22 cellular contexts compared by ENCODE assay signal in genomic region chr12:96131230-96131788, GRCh38.
"Had no signal": no experiment of that assay in that cellular context is flagged by ENCODE, and none has a peak within 500 bp of the region (broad histone marks: within the 10 kb centered on the region; RNA-seq: fewer than 3 reads in every experiment).

No MANE protein-coding gene starts in this region.

- H3K9me3 Mint-ChIP-seq: activated CD4-positive, alpha-beta T cell treated with anti-CD3 and anti-CD28 coated beads, Interleukin-2, amount 10 ng/mL, durations not matched to agents 7 days and 5 days; dendritic cell treated with granulocyte-macrophage colony-stimulating factor and Interleukin-4, amounts not matched to agents 40 ng/mL and 50 ng/mL, for 4 days; effector memory CD8-positive, alpha-beta T cell had no signal

- H3K27me3 ChIP-seq: brain microvascular endothelial cell, spleen, tibial nerve, vagina had no signal

- DNase-seq: activated B cell treated with CpG ODN at 0.5 μM for 24 hours; activated CD4-positive, alpha-beta T cell treated with anti-CD3 and anti-CD28 coated beads, Interleukin-2, amount 10 ng/mL, durations not matched to agents 7 days and 5 days; activated CD8-positive, alpha-beta memory T cell treated with anti-CD3 and anti-CD28 coated beads for 24 hours; activated effector memory CD4-positive, alpha-beta T cell treated with anti-CD3 and anti-CD28 coated beads, Interleukin-2, amount 50 U/mL, for 16 hours; amygdala; brain microvascular endothelial cell; cerebellar nuclear complex; effector memory CD8-positive, alpha-beta T cell; erythroblast; hippocampal formation; midbrain; naive thymus-derived CD4-positive, alpha-beta T cell; psoas muscle; spleen; stimulated activated CD4-positive, alpha-beta T cell treated with anti-CD3 and anti-CD28 coated beads, Interleukin-1b, Interleukin-23, amount 100 ng/mL, for 48 hours; stimulated activated naive B cell treated with anti-CD40 and anti-IgM and Interleukin-4, amounts not matched to agents 10 μg/mL and 1 μg/mL and 100 μg/mL, for 72 hours had no signal

- H3K4me3 Mint-ChIP-seq: activated B cell treated with CpG ODN at 0.5 μM for 24 hours; activated CD4-positive, alpha-beta T cell treated with anti-CD3 and anti-CD28 coated beads, Interleukin-2, amount 10 ng/mL, durations not matched to agents 7 days and 5 days; activated naive CD8-positive, alpha-beta T cell; dendritic cell treated with granulocyte-macrophage colony-stimulating factor and Interleukin-4, amounts not matched to agents 40 ng/mL and 50 ng/mL, for 4 days; effector memory CD8-positive, alpha-beta T cell; naive thymus-derived CD4-positive, alpha-beta T cell; stimulated activated naive B cell treated with anti-CD40 and anti-IgM and Interleukin-4, amounts not matched to agents 10 μg/mL and 1 μg/mL and 100 μg/mL, for 72 hours had no signal

- H3K36me3 ChIP-seq: brain microvascular endothelial cell, spleen, tibial nerve, vagina had no signal

- H3K4me3 ChIP-seq: lung, psoas muscle, spleen, tibial nerve, vagina had no signal

- H3K36me3 Mint-ChIP-seq: activated naive CD8-positive, alpha-beta T cell; naive thymus-derived CD4-positive, alpha-beta T cell had no signal

- H3K4me1 ChIP-seq: psoas muscle, vagina had no signal

- H3K27ac Mint-ChIP-seq: activated B cell treated with CpG ODN at 0.5 μM for 24 hours; activated CD4-positive, alpha-beta T cell treated with anti-CD3 and anti-CD28 coated beads, Interleukin-2, amount 10 ng/mL, durations not matched to agents 7 days and 5 days; activated naive CD8-positive, alpha-beta T cell; dendritic cell treated with granulocyte-macrophage colony-stimulating factor and Interleukin-4, amounts not matched to agents 40 ng/mL and 50 ng/mL, for 4 days; effector memory CD8-positive, alpha-beta T cell; stimulated activated naive B cell treated with anti-CD40 and anti-IgM and Interleukin-4, amounts not matched to agents 10 μg/mL and 1 μg/mL and 100 μg/mL, for 72 hours had no signal

- H3K27me3 Mint-ChIP-seq: activated B cell treated with CpG ODN at 0.5 μM for 24 hours had no signal

- H3K9me3 ChIP-seq: psoas muscle, spleen, tibial nerve, vagina had no signal

- ATAC-seq: effector memory CD8-positive, alpha-beta T cell; naive thymus-derived CD4-positive, alpha-beta T cell; psoas muscle; sciatic nerve; stimulated activated naive B cell treated with anti-CD40 and anti-IgM and Interleukin-4, amounts not matched to agents 10 μg/mL and 1 μg/mL and 100 μg/mL, for 72 hours had no signal

- H3K27ac ChIP-seq: brain microvascular endothelial cell, psoas muscle, tibial nerve, vagina had no signal
